Comparison of ENCODE assay signal across 33 cellular contexts in genomic region chr15:53225786-53226185, GRCh38.
"Had no signal": no experiment of that assay in that cellular context is flagged by ENCODE, and none has a peak within 500 bp of the region (broad histone marks: within the 10 kb centered on the region; RNA-seq: fewer than 3 reads in every experiment).

No MANE protein-coding gene starts in this region.

- H3K4me3 ChIP-seq: adrenal gland, ascending aorta, body of pancreas, breast epithelium, cardiac muscle cell had no signal

- H3K9me3 ChIP-seq: adrenal gland, ascending aorta, body of pancreas, breast epithelium had no signal

- ATAC-seq: activated naive CD4-positive, alpha-beta T cell treated with anti-CD3 and anti-CD28 coated beads, Interleukin-2, amount 50 U/mL, for 72 hours; activated naive CD8-positive, alpha-beta T cell treated with anti-CD3 and anti-CD28 coated beads, Interleukin-2, amount 50 U/mL, for 24 hours; activated T-cell treated with anti-CD3 and anti-CD28 coated beads, Interleukin-2, amount 50 U/mL, for 4 hours; activated T-cell treated with anti-CD3 and anti-CD28 coated beads, Interleukin-2, amount 50 U/mL, for 72 hours; activated T-helper 17 cell treated with anti-CD3 and anti-CD28 coated beads, Interleukin-2, amount 50 U/mL, for 72 hours; body of pancreas had no signal

- H3K4me1 ChIP-seq: adrenal gland, ascending aorta, body of pancreas, breast epithelium had no signal

- FAIRE-seq: astrocyte, bronchial epithelial cell, colon had no signal

- H3K27ac ChIP-seq: adrenal gland, ascending aorta, body of pancreas, brain microvascular endothelial cell, breast epithelium, cardiac muscle cell had no signal

- DNase-seq: activated effector memory CD4-positive, alpha-beta T cell treated with anti-CD3 and anti-CD28 coated beads, Interleukin-2, amount 50 U/mL, for 16 hours; activated effector memory CD4-positive, alpha-beta T cell treated with Interleukin-2 at 50 U/mL for 16 hours; activated gamma-delta T cell; activated gamma-delta T cell treated with Interleukin-2 at 50 U/mL for 16 hours; activated naive CD4-positive, alpha-beta T cell; activated naive CD4-positive, alpha-beta T cell treated with anti-CD3 and anti-CD28 coated beads for 36 hours; activated naive CD4-positive, alpha-beta T cell treated with anti-CD3 and anti-CD28 coated beads, Interleukin-2, amount 10 ng/mL, durations not matched to agents 7 days and 5 days; activated naive CD4-positive, alpha-beta T cell treated with anti-CD3 and anti-CD28 coated beads, Interleukin-2, amount 50 U/mL, for 16 hours; activated naive CD4-positive, alpha-beta T cell treated with Interleukin-2 at 50 U/mL for 16 hours; activated naive CD8-positive, alpha-beta T cell treated with anti-CD3 and anti-CD28 coated beads for 36 hours; activated naive CD8-positive, alpha-beta T cell treated with anti-CD3 and anti-CD28 coated beads, Interleukin-2, amount 10 ng/mL, durations not matched to agents 7 days and 5 days; activated naive CD8-positive, alpha-beta T cell treated with anti-CD3 and anti-CD28 coated beads, Interleukin-2, amount 50 U/mL, for 24 hours; activated T-cell treated with anti-CD3 and anti-CD28 coated beads, Interleukin-2, amount 50 U/mL, for 4 hours; activated T-cell treated with anti-CD3 and anti-CD28 coated beads, Interleukin-2, amount 50 U/mL, for 48 hours; activated T-cell treated with anti-CD3 and anti-CD28 coated beads, Interleukin-2, amount 50 U/mL, for 72 hours; adrenal gland; amniotic stem cell; amygdala; anterior cingulate cortex; aorta; body of pancreas; brain microvascular endothelial cell; caudate nucleus; central memory CD4-positive, alpha-beta T cell; cerebellar nuclear complex had no signal
